In genomic region chr14:50658203-50658602, GRCh38 we compare ENCODE assay signal across 11 cellular contexts. TPM values are rescaled to one million over a fixed set of nuclear protein-coding genes. Genes with fewer than 3 reads are reported as not detected.
DNase-seq lines count a peak whose midpoint lies in the region; ATAC-seq and TF ChIP-seq lines count a peak whose summit lies in the region.
"Had no signal": no experiment of that assay in that cellular context is flagged by ENCODE, and none has a peak within 500 bp of the region (broad histone marks: within the 10 kb centered on the region; RNA-seq: fewer than 3 reads in every experiment).

No MANE protein-coding gene starts in this region.

- H3K9me3 ChIP-seq in PC-3 (ENCODE audit: low read length), result no peaks in the 10 kb centered on the region
- H3K9me3 ChIP-seq in right lobe of liver, result no peaks in the 10 kb centered on the region
- no peaks in the 10 kb centered on the region for H3K9me3 ChIP-seq in tibial artery
- no peaks in the 10 kb centered on the region for H3K9me3 ChIP-seq in CD4-positive, alpha-beta memory T cell (ENCODE audit: control insufficient read depth in 1 of 2, low read length in 2 of 2)

- peak overlapping the region; percentile 34 for H3K4me2 ChIP-seq in PC-3 (ENCODE audit: low read length)

- H3K9me3 Mint-ChIP-seq in CD4-positive, alpha-beta memory T cell, result no peaks in the 10 kb centered on the region
- H3K9me3 Mint-ChIP-seq: stimulated activated effector memory CD8-positive, alpha-beta T cell treated with anti-CD3 and anti-CD28 coated beads, Interleukin-12 subunit alpha, Interleukin-12 subunit beta, amount 100 ng/mL, for 72 hours had no signal

- TF ChIP-seq POLR2A in right lobe of liver (IDR thresholded peaks at IDR 0.05), result no peak

- BruUV-seq in PC-3 (replicated peaks; lab: Mats Ljungman, UMichigan), result no TSS peak

- H3K4me3 ChIP-seq in PC-3 (ENCODE audit: low read length) (peak overlapping the region; percentile 6; the same call in 1 of the 2 replicates), right lobe of liver (peak overlapping the region in 1 of 3 donors; percentile 1), tibial artery (no peak overlapping the region)
- H3K4me3 ChIP-seq in CD4-positive, alpha-beta memory T cell (ENCODE audit: low read length in 2 of 2), result no peak overlapping the region

- peaks cover 7 to 15% of the 10 kb centered on the region in 2 donors for H3K36me3 Mint-ChIP-seq in CD4-positive, alpha-beta memory T cell
- H3K36me3 Mint-ChIP-seq: stimulated activated effector memory CD8-positive, alpha-beta T cell treated with anti-CD3 and anti-CD28 coated beads, Interleukin-12 subunit alpha, Interleukin-12 subunit beta, amount 100 ng/mL, for 72 hours had no signal

- no peaks in the 10 kb centered on the region for H3F3A ChIP-seq in PC-3 (ENCODE audit: low read length, unreplicated experiment)

- H3K27me3 ChIP-seq in PC-3 (ENCODE audit: low read length) (no peaks in the 10 kb centered on the region), right lobe of liver (no peaks in the 10 kb centered on the region), tibial artery (no peaks in the 10 kb centered on the region)
- no peaks in the 10 kb centered on the region for H3K27me3 ChIP-seq in CD4-positive, alpha-beta memory T cell (ENCODE audit: insufficient read depth, low read length)

- H3K4me1 ChIP-seq in PC-3 (ENCODE audit: insufficient read depth, low read length) (peaks cover 29% of the 10 kb centered on the region), right lobe of liver (peaks cover 0 to 11% (median 5%) of the 10 kb centered on the region in 4 donors), tibial artery (peaks cover 0 to 88% (median 34%) of the 10 kb centered on the region in 4 donors)
- H3K4me1 ChIP-seq in CD4-positive, alpha-beta memory T cell (ENCODE audit: insufficient read depth, low read length), result no peaks in the 10 kb centered on the region

- no peaks in the 10 kb centered on the region for H3K27me3 Mint-ChIP-seq in CD4-positive, alpha-beta memory T cell

- intact Hi-C loops in PC-3 (cut with micrococcal nuclease) (loop anchor here (1.0 to 10.0 kb wide), 2 partner anchors 9 to 213 kb away; no protein-coding TSS in a partner anchor), right lobe of liver (cut with DNase I) (no loop called here), tibial artery (cut with DNase I; ENCODE audit: low total_unique reads) (no loop called here)
- intact Hi-C loops in CD4-positive, alpha-beta memory T cell (cut with micrococcal nuclease), result no loop called here

- peaks cover 5 to 16% (median 6%) of the 10 kb centered on the region in 4 donors for H3K4me1 Mint-ChIP-seq in CD4-positive, alpha-beta memory T cell
- H3K4me1 Mint-ChIP-seq: stimulated activated effector memory CD8-positive, alpha-beta T cell treated with anti-CD3 and anti-CD28 coated beads, Interleukin-12 subunit alpha, Interleukin-12 subunit beta, amount 100 ng/mL, for 72 hours had no signal

- H3K4me3 Mint-ChIP-seq in CD4-positive, alpha-beta memory T cell, result no peak overlapping the region
- H3K4me3 Mint-ChIP-seq: stimulated activated effector memory CD8-positive, alpha-beta T cell treated with anti-CD3 and anti-CD28 coated beads, Interleukin-12 subunit alpha, Interleukin-12 subunit beta, amount 100 ng/mL, for 72 hours had no signal

- TF ChIP-seq CTCF in PC-3 (conservative IDR thresholded peaks at IDR 0.05; ENCODE audit: low read depth, low read length) (no peak), right lobe of liver (IDR thresholded peaks at IDR 0.05) (no peak), tibial artery (IDR thresholded peaks at IDR 0.05) (no peak)

- H2AFZ ChIP-seq in PC-3 (ENCODE audit: low read length), result no peak overlapping the region

- H3K27ac ChIP-seq in PC-3 (ENCODE audit: low read length), result peak overlapping the region; percentile 2; the same call in 1 of the 2 replicates
- H3K27ac ChIP-seq in right lobe of liver, result peak overlapping the region; percentile 39 to 68 (median 67)
- peak overlapping the region; percentile 34 to 39 for H3K27ac ChIP-seq in tibial artery
- no peak overlapping the region for H3K27ac ChIP-seq in CD4-positive, alpha-beta memory T cell (ENCODE audit: low read depth, low read length)

- DNase-seq in PC-3 (peak; percentile 38), epidermal melanocyte (ENCODE audit: insufficient read length, low spot score) (peak; percentile 44), right lobe of liver (no peak), tibial artery (no peak), cortex of kidney (lab: John Stamatoyannopoulos, UW) (no peak), SHP77 (lab: John Stamatoyannopoulos, UW) (no peak)
- DNase-seq in CD4-positive, alpha-beta memory T cell, result no peak
- DNase-seq: NCI-H1092, occipital lobe had no signal

- no peaks in the 10 kb centered on the region for H4K20me1 ChIP-seq in PC-3 (ENCODE audit: low read length)

- CTCF ChIA-PET in PC-3 (lab: Charles Lee), result no interaction called here
- CTCF ChIA-PET in CD4-positive, alpha-beta memory T cell (lab: Charles Lee; ENCODE audit: partially characterized antibody), result interaction anchor here (0.9 kb wide), 1 partner anchor 202 kb away, joined by 3 read pairs; no protein-coding TSS in a partner anchor

- H3K27ac Mint-ChIP-seq in CD4-positive, alpha-beta memory T cell, result peak overlapping the region in 1 of 7 donors; percentile 16
- H3K27ac Mint-ChIP-seq: stimulated activated effector memory CD8-positive, alpha-beta T cell treated with anti-CD3 and anti-CD28 coated beads, Interleukin-12 subunit alpha, Interleukin-12 subunit beta, amount 100 ng/mL, for 72 hours had no signal

- H3K9ac ChIP-seq in PC-3 (ENCODE audit: low read length), result no peak overlapping the region

- no peaks in the 10 kb centered on the region for H3K9me2 ChIP-seq in PC-3 (replicated peaks; ENCODE audit: low read length)

- peaks cover 86% of the 10 kb centered on the region for H3K79me2 ChIP-seq in PC-3 (ENCODE audit: low read length)

- POLR2A ChIA-PET in PC-3 (lab: Charles Lee; ENCODE audit: unreplicated experiment), result interaction anchor here (0.6 to 0.7 kb wide), 2 partner anchors 9 to 70 kb away, joined by 5 to 6 read pairs; no protein-coding TSS in a partner anchor
- POLR2A ChIA-PET in CD4-positive, alpha-beta memory T cell (lab: Charles Lee; ENCODE audit: partially characterized antibody), result no interaction called here

- H3K36me3 ChIP-seq in PC-3 (ENCODE audit: low read depth, low read length), result peaks cover 11% of the 10 kb centered on the region; the same call in 1 of the 2 replicates
- H3K36me3 ChIP-seq in right lobe of liver, result no peaks in the 10 kb centered on the region
- peaks cover 0 to 20% (median 7%) of the 10 kb centered on the region in 3 donors for H3K36me3 ChIP-seq in tibial artery
- no peaks in the 10 kb centered on the region for H3K36me3 ChIP-seq in CD4-positive, alpha-beta memory T cell (ENCODE audit: insufficient read depth, low read length)

- ATAC-seq in PC-3, result peak; percentile 37
- ATAC-seq in right lobe of liver, result peak; percentile 73 to 91 (median 82)
- ATAC-seq in HG02623 (IDR thresholded peaks at IDR 0.05; ENCODE audit: unreplicated experiment), result no peak
- ATAC-seq: stimulated activated effector memory CD8-positive, alpha-beta T cell treated with anti-CD3 and anti-CD28 coated beads, Interleukin-12 subunit alpha, Interleukin-12 subunit beta, amount 100 ng/mL, for 72 hours had no signal

- 23% methylated on average over 6 of the region's 6 CpGs for WGBS in right lobe of liver (ENCODE audit: insufficient coverage, low coverage, low lambda C conversion rate, missing lambda C conversion rate)

RNA-seq across cellular contexts. Expression of gene SAV1, which starts 9.9 kb away (rescaled TPM):
- total RNA-seq in PC-3 (2014; rRNA removed) (66.2 and 87.1 TPM in 2 replicates), right lobe of liver (10 to 100 TPM in 3 of 6 experiments, 1 to 10 TPM in 3; 7.8 to 13.8 (median 10.0) TPM)
- total RNA-seq in CD4-positive, alpha-beta memory T cell, result 10 to 100 TPM; 13.9 to 14.5 TPM
- polyA plus RNA-seq in CD4-positive, alpha-beta memory T cell, result 10 to 100 TPM; 13.3 to 14.1 TPM

Comparison
In these comparisons a context has a peak if more than half of its experiments do, and no peak if none do; other contexts are left out.
1. DNase-seq: peak in PC-3 (single experiment) and epidermal melanocyte (single experiment); none in right lobe of liver (0 of 3), tibial artery (0 of 2), cortex of kidney (single experiment), SHP77 (0 of 2) and CD4-positive, alpha-beta memory T cell (0 of 5).